Comparison of ENCODE assay signal across 18 cellular contexts in the genomic region with DNA sequence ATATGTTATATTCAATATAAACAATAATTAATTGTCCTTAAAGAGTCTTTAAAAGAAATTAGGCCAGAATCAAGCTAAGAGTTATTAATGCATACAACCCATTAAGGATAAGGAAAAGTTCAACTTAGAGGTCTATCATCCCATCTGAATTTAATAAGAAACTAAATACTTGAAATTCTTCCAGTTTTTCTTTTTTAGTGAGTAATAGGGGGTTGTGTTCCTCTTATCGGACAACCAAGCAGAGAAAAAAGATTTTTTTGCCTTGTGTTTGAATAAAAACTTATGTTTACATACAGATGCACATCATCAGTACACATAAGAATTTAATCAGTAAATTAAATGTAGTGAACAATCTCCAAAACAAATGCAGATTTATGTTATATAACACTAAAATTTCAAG. TPM values are rescaled to one million over a fixed set of nuclear protein-coding genes. Genes with fewer than 3 reads are reported as not detected.
DNase-seq lines count a peak whose midpoint lies in the region; ATAC-seq, FAIRE-seq and TF ChIP-seq lines count a peak whose summit lies in the region.
"Had no signal": no experiment of that assay in that cellular context is flagged by ENCODE, and none has a peak within 500 bp of the region (broad histone marks: within the 10 kb centered on the region; RNA-seq: fewer than 3 reads in every experiment).

No MANE protein-coding gene starts in this region.

- in situ Hi-C loops in GM23248 (cut with MboI): no loop called here

- no peak for ATAC-seq in A549
- no peak for ATAC-seq in stimulated activated naive CD8-positive, alpha-beta T cell treated with anti-CD3 and anti-CD28 coated beads, Interleukin-15, Interleukin-2, amounts not matched to agents 100 U/mL and 50 U/mL, for 24 hours

- H3K27ac ChIP-seq in A549 (no peak overlapping the region), GM23248 (peak overlapping the region; percentile 15; the same call in 1 of the 2 replicates), astrocyte (ENCODE audit: low read depth, low read length) (no peak overlapping the region)
- H3K27ac ChIP-seq: 22Rv1, HL-60, RWPE1 had no signal

- H3K36me3 ChIP-seq in GM23248 (ENCODE audit: low read depth): no peaks in the 10 kb centered on the region
- H3K36me3 ChIP-seq in astrocyte (ENCODE audit: insufficient read depth, low read length): peaks cover 12% of the 10 kb centered on the region
- H3K36me3 ChIP-seq in MG63: peaks cover 34% of the 10 kb centered on the region
- H3K36me3 ChIP-seq: HAP-1 had no signal

- TF ChIP-seq CTCF in A549 (IDR thresholded peaks at IDR 0.05): no peak
- no peak for TF ChIP-seq CTCF in astrocyte (IDR thresholded peaks at IDR 0.05; ENCODE audit: insufficient read depth, low read depth, low read length)
- no peak for TF ChIP-seq CTCF in fibroblast of villous mesenchyme (IDR thresholded peaks at IDR 0.05; ENCODE audit: insufficient read depth, low read depth, low read length)

- H3K4me3 ChIP-seq in A549: no peak overlapping the region
- no peak overlapping the region for H3K4me3 ChIP-seq in GM23248
- no peak overlapping the region for H3K4me3 ChIP-seq in astrocyte (ENCODE audit: insufficient read depth, low read depth, low read length)
- no peak overlapping the region for H3K4me3 ChIP-seq in fibroblast of villous mesenchyme (ENCODE audit: low read depth, low read length)
- no peak overlapping the region for H3K4me3 ChIP-seq in MG63
- H3K4me3 ChIP-seq: HAP-1 had no signal

- H4K20me1 ChIP-seq in GM23248 (ENCODE audit: insufficient read depth) (peaks cover 4% of the 10 kb centered on the region; the same call in 1 of the 2 replicates), astrocyte (ENCODE audit: insufficient read depth, low read length) (peaks cover 71% of the 10 kb centered on the region)

- no peaks in the 10 kb centered on the region for H3K9me3 Mint-ChIP-seq in astrocyte (ENCODE audit: unreplicated experiment)

- no peak for TF ChIP-seq RAD21 in A549 (conservative IDR thresholded peaks at IDR 0.05 in 1 of 2, IDR thresholded peaks at IDR 0.05 in 1 of 2)

- H3K9me3 ChIP-seq in A549 (no peaks in the 10 kb centered on the region), GM23248 (ENCODE audit: low read depth) (no peaks in the 10 kb centered on the region), astrocyte (ENCODE audit: insufficient read depth, low read depth, low read length) (no peaks in the 10 kb centered on the region), MG63 (no peaks in the 10 kb centered on the region)
- H3K9me3 ChIP-seq: HAP-1 had no signal

- no peak for DNase-seq in A549 (ENCODE audit: low read depth in 1 of 2, low spot score in 1 of 2)
- peak; percentile 65 for DNase-seq in GM23248
- DNase-seq in astrocyte (ENCODE audit: low read depth): peak; percentile 50
- peak; percentile 24 for DNase-seq in fibroblast of villous mesenchyme (ENCODE audit: low read depth)
- no peak for DNase-seq in cerebellar nuclear complex (lab: John Stamatoyannopoulos, UW)
- DNase-seq in MG63: no peak
- DNase-seq in stimulated activated naive CD8-positive, alpha-beta T cell treated with anti-CD3 and anti-CD28 coated beads, Interleukin-15, Interleukin-2, amounts not matched to agents 100 U/mL and 50 U/mL, for 24 hours: no peak
- DNase-seq in stimulated activated naive CD4-positive, alpha-beta T cell (lab: John Stamatoyannopoulos, UW): no peak
- DNase-seq: DMS 273 treated with DMSO at 0.1 percent for 48 hours; NCI-H187 treated with DMSO at 0.1 percent for 48 hours; NCI-H446; NK-92 treated with Interleukin-12 subunit alpha and Interleukin-12 subunit beta, amount 100 ng/mL, for 24 hours had no signal

- H3K9ac ChIP-seq in GM23248 (peak overlapping the region; percentile 5; the same call in 1 of the 2 replicates), astrocyte (ENCODE audit: low read length) (no peak overlapping the region)

- H2AFZ ChIP-seq in GM23248 (no peak overlapping the region), astrocyte (ENCODE audit: low read depth, low read length) (no peak overlapping the region)

- no peak overlapping the region for H3K4me3 Mint-ChIP-seq in astrocyte (ENCODE audit: unreplicated experiment)

- H3K36me3 Mint-ChIP-seq in astrocyte (ENCODE audit: low read depth, unreplicated experiment): peaks cover 8% of the 10 kb centered on the region

- no peaks in the 10 kb centered on the region for H3K27me3 ChIP-seq in GM23248 (replicated peaks; ENCODE audit: insufficient read depth)
- no peaks in the 10 kb centered on the region for H3K27me3 ChIP-seq in astrocyte (ENCODE audit: insufficient read depth, low read length)
- no peaks in the 10 kb centered on the region for H3K27me3 ChIP-seq in MG63

- peak overlapping the region; percentile 8; the same call in 1 of the 3 replicates for H3K4me2 ChIP-seq in A549
- H3K4me2 ChIP-seq in GM23248 (ENCODE audit: unreplicated experiment): peak overlapping the region; percentile 24
- no peak overlapping the region for H3K4me2 ChIP-seq in astrocyte (ENCODE audit: low read length)

- no peaks in the 10 kb centered on the region for H3K9me2 ChIP-seq in GM23248 (ENCODE audit: insufficient read depth)

- CTCF ChIA-PET in A549 (lab: Yijun Ruan, JAX): interaction anchor here (0.6 to 0.9 kb wide), 2 partner anchors 12 kb away, joined by 3 to 4 read pairs; no protein-coding TSS in a partner anchor

- H3F3A ChIP-seq in GM23248 (ENCODE audit: insufficient read depth): peaks cover 33% of the 10 kb centered on the region

- FAIRE-seq in A549 (lab: Jason Lieb, UNC) (peak; percentile 51), astrocyte (lab: Jason Lieb, UNC) (no peak)
- FAIRE-seq: GM19239, HTR-8/SVneo had no signal

- H3K79me2 ChIP-seq in GM23248 (ENCODE audit: insufficient read depth): peaks cover 100% of the 10 kb centered on the region
- peaks cover 99% of the 10 kb centered on the region for H3K79me2 ChIP-seq in astrocyte (ENCODE audit: insufficient read depth, low read length)

- whole genome bisulfite sequencing in A549 (ENCODE audit: missing lambda C conversion rate): 45% methylated on average over 1 of the region's 1 CpG
- WGBS in GM23248 (ENCODE audit: low coverage in 1 of 2, low lambda C conversion rate in 2 of 2, missing lambda C conversion rate in 2 of 2), 2 experiments: 2 to 16% methylated on average over 1 of the region's 1 CpG

- POLR2A ChIA-PET in A549 (lab: Yijun Ruan, JAX): no interaction called here

- H3K27me3 Mint-ChIP-seq in astrocyte (ENCODE audit: low read depth, unreplicated experiment): no peaks in the 10 kb centered on the region

- H3K4me1 ChIP-seq in A549 (peaks cover 47% of the 10 kb centered on the region), GM23248 (ENCODE audit: insufficient read depth) (peaks cover 39% of the 10 kb centered on the region), astrocyte (ENCODE audit: insufficient read depth, low read length) (peaks cover 2% of the 10 kb centered on the region)

- H3K27ac Mint-ChIP-seq in astrocyte (ENCODE audit: unreplicated experiment): no peak overlapping the region

- peaks cover 18% of the 10 kb centered on the region for H3K4me1 Mint-ChIP-seq in astrocyte (ENCODE audit: low read depth, unreplicated experiment)

- no peak for TF ChIP-seq EP300 in A549 (IDR thresholded peaks at IDR 0.05)

- no peak for TF ChIP-seq POLR2A in A549 (IDR thresholded peaks at IDR 0.05; ENCODE audit: low read length)

TF ChIP-seq in A549, 52 proteins besides CTCF, POLR2A, EP300 and RAD21:
- TF ChIP-seq KDM5A (IDR thresholded peaks at IDR 0.05): no peak
- TF ChIP-seq ZFP36 (IDR thresholded peaks at IDR 0.05; ENCODE audit: borderline replicate concordance, partially characterized antibody): no peak
- no peak for TF ChIP-seq SMC3 (IDR thresholded peaks at IDR 0.05)
- no peak for TF ChIP-seq PHF8 (IDR thresholded peaks at IDR 0.05; ENCODE audit: borderline replicate concordance, low read depth)
- TF ChIP-seq MAZ (IDR thresholded peaks at IDR 0.05; ENCODE audit: borderline replicate concordance, low read depth, low read length): no peak
- TF ChIP-seq, protein P1, sequence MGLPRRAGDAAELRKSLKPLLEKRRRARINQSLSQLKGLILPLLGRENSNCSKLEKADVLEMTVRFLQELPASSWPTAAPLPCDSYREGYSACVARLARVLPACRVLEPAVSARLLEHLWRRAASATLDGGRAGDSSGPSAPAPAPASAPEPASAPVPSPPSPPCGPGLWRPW (IDR thresholded peaks at IDR 0.05): no peak
- TF ChIP-seq MAFK (IDR thresholded peaks at IDR 0.05; ENCODE audit: partially characterized antibody): no peak
- TF ChIP-seq, protein P2, sequence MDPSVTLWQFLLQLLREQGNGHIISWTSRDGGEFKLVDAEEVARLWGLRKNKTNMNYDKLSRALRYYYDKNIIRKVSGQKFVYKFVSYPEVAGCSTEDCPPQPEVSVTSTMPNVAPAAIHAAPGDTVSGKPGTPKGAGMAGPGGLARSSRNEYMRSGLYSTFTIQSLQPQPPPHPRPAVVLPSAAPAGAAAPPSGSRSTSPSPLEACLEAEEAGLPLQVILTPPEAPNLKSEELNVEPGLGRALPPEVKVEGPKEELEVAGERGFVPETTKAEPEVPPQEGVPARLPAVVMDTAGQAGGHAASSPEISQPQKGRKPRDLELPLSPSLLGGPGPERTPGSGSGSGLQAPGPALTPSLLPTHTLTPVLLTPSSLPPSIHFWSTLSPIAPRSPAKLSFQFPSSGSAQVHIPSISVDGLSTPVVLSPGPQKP (IDR thresholded peaks at IDR 0.05; ENCODE audit: low read depth, low read length): no peak
TF ChIP-seq in A549: peak in this region for 0.

RNA-seq across cellular contexts. Expression of a gene that starts 32.5 kb away (rescaled TPM):
- polyA plus RNA-seq in A549 (2011; rRNA removed) (34.0 and 55.2 TPM in 2 replicates), A549 (2017; fragmentation: RNase III; extraction: RNeasy Plus Mini Kit Qiagen cat#74134 plus additional on column Dnase treatment) (40.8 to 44.9 TPM (median 44.4 TPM) in 3 replicates), GM23248 (2016; fragmentation: Nextera tagmentation; extraction: Ambion mirVana) (53.9 and 54.4 TPM in 2 replicates)
- polyA plus RNA-seq in A549 (2012; cell fraction: cytosol; rRNA removed): 33.9 and 41.3 TPM in 2 replicates
- polyA plus RNA-seq in A549 (2012; cell fraction: nucleus; rRNA removed): 31.0 and 33.9 TPM in 2 replicates
- 21.9 and 26.1 TPM in 2 replicates for polyA minus RNA-seq in A549 (2011; rRNA and poly(A)+ RNA removed)
- 53.2 and 62.6 TPM in 2 replicates for total RNA-seq in GM23248 (2014; rRNA removed; shearing (Covaris generic))
- total RNA-seq in astrocyte (189 and 204 TPM in 2 replicates), fibroblast of villous mesenchyme (48.0 and 64.3 TPM in 2 replicates)
- 25.5 and 80.3 TPM in 2 replicates for total RNA-seq in MG63 (2014; rRNA removed; shearing (Covaris generic); ENCODE audit: low replicate concordance)

Comparison
In these comparisons a context has a peak if more than half of its experiments do, and no peak if none do; other contexts are left out.
1. DNase-seq: peak in GM23248 (single experiment), astrocyte (single experiment) and fibroblast of villous mesenchyme (single experiment); none in A549 (0 of 2), cerebellar nuclear complex (0 of 2), MG63 (single experiment), stimulated activated naive CD8-positive, alpha-beta T cell treated with anti-CD3 and anti-CD28 coated beads, Interleukin-15, Interleukin-2, amounts not matched to agents 100 U/mL and 50 U/mL, for 24 hours (single experiment) and stimulated activated naive CD4-positive, alpha-beta T cell (0 of 6).